ENCODE assay signal across 15 cellular contexts in the genomic region with DNA sequence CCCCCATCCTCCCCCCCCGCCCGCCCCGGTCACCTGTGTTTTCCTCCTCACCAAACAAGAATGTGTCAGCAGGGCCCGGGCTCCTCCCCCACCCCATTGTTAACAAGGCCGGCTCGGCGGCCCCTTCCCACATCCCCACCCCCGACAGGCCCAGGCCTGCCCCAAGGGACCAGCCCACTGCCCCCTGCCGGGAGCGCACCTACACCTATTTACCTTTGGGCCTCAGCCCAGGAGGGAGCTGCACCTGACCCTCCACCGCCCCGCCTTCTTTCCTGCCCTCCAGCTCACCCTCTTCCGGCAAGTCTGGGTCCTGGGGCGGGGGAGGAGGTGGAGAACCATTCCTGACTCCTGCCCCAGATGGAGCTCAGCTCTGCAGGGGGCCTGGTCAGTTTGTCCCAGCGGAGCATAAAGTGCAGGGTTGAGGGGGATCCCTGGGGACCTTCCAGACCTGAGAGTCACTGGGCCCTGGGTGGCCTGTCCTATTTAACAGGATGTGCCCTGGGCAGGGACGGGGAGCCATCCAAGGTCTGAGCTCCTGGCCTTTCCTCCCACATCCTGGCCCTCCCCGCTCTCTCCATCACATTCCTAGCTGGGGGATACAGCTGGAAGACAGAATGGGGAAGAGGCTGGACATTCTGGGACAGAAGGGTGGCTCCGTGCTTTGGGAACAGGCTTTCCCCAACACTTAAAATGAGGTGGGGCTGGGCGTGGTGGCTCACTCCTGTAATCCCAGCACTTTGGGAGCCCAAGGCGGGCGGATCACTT. TPM values are rescaled to one million over a fixed set of nuclear protein-coding genes. Genes with fewer than 3 reads are reported as not detected.
DNase-seq lines count a peak whose midpoint lies in the region; ATAC-seq and TF ChIP-seq lines count a peak whose summit lies in the region.
"Had no signal": no experiment of that assay in that cellular context is flagged by ENCODE, and none has a peak within 500 bp of the region (broad histone marks: within the 10 kb centered on the region; RNA-seq: fewer than 3 reads in every experiment).

No MANE protein-coding gene starts in this region.

- H3K27ac Mint-ChIP-seq in Caco-2 (ENCODE audit: unreplicated experiment), result peak overlapping the region; percentile 85
- H3K27ac Mint-ChIP-seq in glutamatergic neuron (ENCODE audit: unreplicated experiment), result no peak overlapping the region
- H3K27ac Mint-ChIP-seq: activated CD4-positive, alpha-beta T cell treated with anti-CD3 and anti-CD28 coated beads, Interleukin-2, amount 10 ng/mL, durations not matched to agents 24 days and 14 days had no signal

- peak in 3 of 4 donors; percentile 19 to 37 (median 37) for ATAC-seq in right lobe of liver
- ATAC-seq in GM18502 (IDR thresholded peaks at IDR 0.05; ENCODE audit: poor library complexity, unreplicated experiment), result no peak
- ATAC-seq in GM19397 (IDR thresholded peaks at IDR 0.05; ENCODE audit: unreplicated experiment), result no peak

- peaks cover 6% of the 10 kb centered on the region for H3K36me3 Mint-ChIP-seq in Caco-2 (ENCODE audit: insufficient read depth, unreplicated experiment)
- no peaks in the 10 kb centered on the region for H3K36me3 Mint-ChIP-seq in glutamatergic neuron (ENCODE audit: unreplicated experiment)
- H3K36me3 Mint-ChIP-seq: activated naive CD4-positive, alpha-beta T cell treated with anti-CD3 and anti-CD28 coated beads, Interleukin-2, amount 10 ng/mL, durations not matched to agents 7 days and 5 days had no signal

- H3K4me3 Mint-ChIP-seq in Caco-2 (ENCODE audit: unreplicated experiment) (peak overlapping the region; percentile 52), glutamatergic neuron (ENCODE audit: unreplicated experiment) (no peak overlapping the region)
- H3K4me3 Mint-ChIP-seq: activated CD4-positive, alpha-beta T cell treated with anti-CD3 and anti-CD28 coated beads, Interleukin-2, amount 10 ng/mL, durations not matched to agents 24 days and 14 days; activated naive CD4-positive, alpha-beta T cell treated with anti-CD3 and anti-CD28 coated beads, Interleukin-2, amount 10 ng/mL, durations not matched to agents 7 days and 5 days had no signal

- H3K27me3 ChIP-seq in Caco-2 (replicated peaks; ENCODE audit: control insufficient read depth, insufficient read depth, low read length), result no peaks in the 10 kb centered on the region
- H3K27me3 ChIP-seq in breast epithelium, result peaks cover 7 to 11% of the 10 kb centered on the region in 2 donors
- H3K27me3 ChIP-seq in right lobe of liver, result no peaks in the 10 kb centered on the region

- H3K27me3 Mint-ChIP-seq in Caco-2 (ENCODE audit: insufficient read depth, unreplicated experiment), result no peaks in the 10 kb centered on the region
- H3K27me3 Mint-ChIP-seq in glutamatergic neuron (ENCODE audit: unreplicated experiment), result peaks cover 23% of the 10 kb centered on the region
- H3K27me3 Mint-ChIP-seq: activated CD4-positive, alpha-beta T cell treated with anti-CD3 and anti-CD28 coated beads, Interleukin-2, amount 10 ng/mL, durations not matched to agents 24 days and 14 days had no signal

- TF ChIP-seq CTCF in Caco-2 (IDR thresholded peaks at IDR 0.05; ENCODE audit: insufficient read depth in 1 of 2, low read depth in 1 of 2, low read length in 1 of 2, severe bottlenecking in 1 of 2, unreplicated experiment in 1 of 2) (peak; percentile 56 to 79), breast epithelium (IDR thresholded peaks at IDR 0.05) (no peak), right lobe of liver (IDR thresholded peaks at IDR 0.05) (no peak), glutamatergic neuron (IDR thresholded peaks at IDR 0.05; ENCODE audit: partially characterized antibody, unreplicated experiment) (no peak)

- CTCF ChIA-PET in Caco-2 (lab: Charles Lee), result interaction anchor here (0.5 to 2.4 kb wide), 30 partner anchors 11 to 255 kb away, joined by 3 to 57 read pairs (median 6); a partner anchor contains a TSS

- H3K9me3 Mint-ChIP-seq in Caco-2 (ENCODE audit: unreplicated experiment) (no peaks in the 10 kb centered on the region), glutamatergic neuron (ENCODE audit: unreplicated experiment) (peaks cover 1% of the 10 kb centered on the region)
- H3K9me3 Mint-ChIP-seq: activated CD4-positive, alpha-beta T cell treated with anti-CD3 and anti-CD28 coated beads, Interleukin-2, amount 10 ng/mL, durations not matched to agents 24 days and 14 days; activated naive CD4-positive, alpha-beta T cell treated with anti-CD3 and anti-CD28 coated beads, Interleukin-2, amount 10 ng/mL, durations not matched to agents 7 days and 5 days had no signal

- TF ChIP-seq POLR2A in breast epithelium (IDR thresholded peaks at IDR 0.05) (no peak), right lobe of liver (IDR thresholded peaks at IDR 0.05) (no peak)

- H3K4me3 ChIP-seq in Caco-2 (ENCODE audit: low read depth, low read length) (no peak overlapping the region), breast epithelium (peak overlapping the region in 2 of 3 donors; percentile 22 to 48), right lobe of liver (no peak overlapping the region)
- H3K4me3 ChIP-seq: SJCRH30, uterus had no signal

- POLR2A ChIA-PET in Caco-2 (lab: Charles Lee), result interaction anchor here (0.6 to 2.5 kb wide), 7 partner anchors 10 to 353 kb away, joined by 3 to 31 read pairs (median 6); a partner anchor contains a TSS

- intact Hi-C loops in Caco-2 (cut with micrococcal nuclease; ENCODE audit: unreplicated experiment) (loop anchor here (1.0 to 2.0 kb wide), 3 partner anchors 9 to 26 kb away; a partner anchor contains a TSS), breast epithelium (cut with DNase I; ENCODE audit: low total_unique reads) (no loop called here), right lobe of liver (cut with DNase I) (no loop called here)

- peaks cover 77% of the 10 kb centered on the region for H3K4me1 ChIP-seq in Caco-2
- no peaks in the 10 kb centered on the region for H3K4me1 ChIP-seq in breast epithelium
- H3K4me1 ChIP-seq in right lobe of liver, result no peaks in the 10 kb centered on the region
- H3K4me1 ChIP-seq: uterus had no signal

- peak overlapping the region; percentile 50 to 76 for H3K27ac ChIP-seq in breast epithelium
- no peak overlapping the region for H3K27ac ChIP-seq in right lobe of liver
- H3K27ac ChIP-seq: SJCRH30, uterus had no signal

- BruUV-seq in Caco-2 (replicated peaks; lab: Mats Ljungman, UMichigan), result TSS peak; percentile 89

- H3K4me1 Mint-ChIP-seq in Caco-2 (ENCODE audit: low read depth, unreplicated experiment), result peaks cover 61% of the 10 kb centered on the region
- peaks cover under 1% of the 10 kb centered on the region for H3K4me1 Mint-ChIP-seq in glutamatergic neuron (ENCODE audit: low read depth, unreplicated experiment)

- no peaks in the 10 kb centered on the region for H3K9me3 ChIP-seq in Caco-2
- H3K9me3 ChIP-seq in breast epithelium, result no peaks in the 10 kb centered on the region
- no peaks in the 10 kb centered on the region for H3K9me3 ChIP-seq in right lobe of liver
- H3K9me3 ChIP-seq: SJCRH30, uterus had no signal

- DNase-seq in Caco-2 (peak; percentile 99 to 100), NCI-H146 treated with DMSO at 0.1 percent for 48 hours (lab: John Stamatoyannopoulos, UW; ENCODE audit: unreplicated experiment) (peak; percentile 97), breast epithelium (ENCODE audit: low spot score in 2 of 2) (peak in 1 of 2 donors; percentile 76), right lobe of liver (no peak), DMS 273 (lab: John Stamatoyannopoulos, UW; ENCODE audit: unreplicated experiment) (no peak), glutamatergic neuron (no peak)
- DNase-seq: activated CD4-positive, alpha-beta T cell treated with anti-CD3 and anti-CD28 coated beads, Interleukin-2, amount 10 ng/mL, durations not matched to agents 24 days and 14 days; dermis blood vessel endothelial cell; occipital lobe; uterus had no signal

- WGBS in right lobe of liver (ENCODE audit: insufficient coverage, low coverage, low lambda C conversion rate, missing lambda C conversion rate), result 41% methylated on average over 8 of the region's 21 CpGs

- H3K36me3 ChIP-seq in Caco-2 (ENCODE audit: control insufficient read depth, insufficient read depth, low read length), result no peaks in the 10 kb centered on the region
- no peaks in the 10 kb centered on the region for H3K36me3 ChIP-seq in breast epithelium
- no peaks in the 10 kb centered on the region for H3K36me3 ChIP-seq in right lobe of liver
- H3K36me3 ChIP-seq: SJCRH30, uterus had no signal

RNA-seq across cellular contexts. Expression of a gene that starts 8.3 kb away (rescaled TPM):
- 7.0 and 10.7 TPM in 2 replicates for total RNA-seq in Caco-2 (2022)
- total RNA-seq in breast epithelium, result under 1 TPM in 1 of 3 donors, not detected in 2; 0.15 TPM
- under 1 TPM in 3 of 6 experiments, not detected in 3; 0.06 to 0.12 (median 0.11) TPM for total RNA-seq in right lobe of liver
- total RNA-seq in glutamatergic neuron (ENCODE audit: unreplicated experiment), result not detected
- total RNA-seq: dermis blood vessel endothelial cell, M059J had no signal

RNA-seq across cellular contexts. Expression of a gene that starts 29.2 kb away (rescaled TPM):
- total RNA-seq in Caco-2 (2022), result 205 TPM in 2 replicates
- total RNA-seq in breast epithelium, result 100 to 1,000 TPM in 1 of 3 donors, 10 to 100 TPM in 2; 91.4 to 103 (median 93.9) TPM
- 10 to 100 TPM; 38.5 to 57.9 (median 50.6) TPM for total RNA-seq in right lobe of liver
- total RNA-seq in glutamatergic neuron (ENCODE audit: unreplicated experiment), result 249 TPM

RNA-seq across cellular contexts. Expression of a gene that starts 53.8 kb away (rescaled TPM):
- total RNA-seq in Caco-2 (2022), result 0.34 TPM in 1 of 2 replicates, not detected in the other
- total RNA-seq in breast epithelium, result not detected
- not detected for total RNA-seq in right lobe of liver
- total RNA-seq in glutamatergic neuron (ENCODE audit: unreplicated experiment), result 1.9 TPM
- total RNA-seq: dermis blood vessel endothelial cell, occipital lobe, uterus had no signal

RNA-seq across cellular contexts. Expression of a gene that starts 58.2 kb away (rescaled TPM):
- total RNA-seq in Caco-2 (2022), result 0.50 and 0.79 TPM in 2 replicates
- total RNA-seq in breast epithelium, result not detected
- total RNA-seq in right lobe of liver, result under 1 TPM in 1 of 6 experiments, not detected in 5; 0.18 TPM
- 3.3 TPM for total RNA-seq in glutamatergic neuron (ENCODE audit: unreplicated experiment)
- total RNA-seq: dermis blood vessel endothelial cell, occipital lobe, uterus had no signal

Comparison
In these comparisons a context has a peak if more than half of its experiments do, and no peak if none do; other contexts are left out.
1. DNase-seq: peak in Caco-2 (2 of 2) and NCI-H146 treated with DMSO at 0.1 percent for 48 hours (single experiment); none in right lobe of liver (0 of 3), DMS 273 (single experiment) and glutamatergic neuron (single experiment).
2. H3K4me3 ChIP-seq: peak in breast epithelium (2 of 3); none in Caco-2 (single experiment) and right lobe of liver (0 of 3).
3. CTCF ChIP-seq: peak in Caco-2 (2 of 2); none in breast epithelium (0 of 3), right lobe of liver (0 of 4) and glutamatergic neuron (single experiment).
4. H3K27ac ChIP-seq: peak in breast epithelium (2 of 2); none in right lobe of liver (0 of 3).
5. ATAC-seq: peak in right lobe of liver (3 of 4); none in GM18502 (single experiment) and GM19397 (single experiment).